In the genomic region with DNA sequence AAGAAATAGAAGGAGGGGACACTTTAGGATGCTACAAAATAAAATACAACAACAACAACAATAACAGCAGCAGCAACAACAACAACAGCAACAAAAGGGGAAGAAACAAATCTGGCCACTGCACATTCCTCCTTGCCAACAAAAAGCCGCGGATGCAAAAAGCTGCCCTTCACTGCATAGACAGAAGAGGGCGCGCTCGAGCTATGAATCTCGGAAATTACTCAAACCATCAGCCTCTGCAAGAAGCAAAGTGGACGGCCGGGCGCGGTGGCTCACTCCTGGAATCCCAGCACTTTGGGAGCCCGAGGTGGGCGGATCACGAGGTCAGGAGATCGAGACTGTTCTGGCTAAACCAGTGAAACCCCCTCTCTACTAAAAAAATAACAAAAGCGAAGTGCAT, we compare ENCODE assay signal across 1 cellular context.
TF ChIP-seq lines count a peak whose summit lies in the region.
"Not testable (repeated sequence)": the region's sequence is repeated elsewhere in the genome, so short reads cannot be mapped to it uniquely, and the experiment has no call there.

No MANE protein-coding gene starts in this region.

TF ChIP-seq in HepG2, 621 proteins besides CTCF, POLR2A, EP300 and RAD21 (continued from another document and continues in another):
- TF ChIP-seq, protein P1, sequence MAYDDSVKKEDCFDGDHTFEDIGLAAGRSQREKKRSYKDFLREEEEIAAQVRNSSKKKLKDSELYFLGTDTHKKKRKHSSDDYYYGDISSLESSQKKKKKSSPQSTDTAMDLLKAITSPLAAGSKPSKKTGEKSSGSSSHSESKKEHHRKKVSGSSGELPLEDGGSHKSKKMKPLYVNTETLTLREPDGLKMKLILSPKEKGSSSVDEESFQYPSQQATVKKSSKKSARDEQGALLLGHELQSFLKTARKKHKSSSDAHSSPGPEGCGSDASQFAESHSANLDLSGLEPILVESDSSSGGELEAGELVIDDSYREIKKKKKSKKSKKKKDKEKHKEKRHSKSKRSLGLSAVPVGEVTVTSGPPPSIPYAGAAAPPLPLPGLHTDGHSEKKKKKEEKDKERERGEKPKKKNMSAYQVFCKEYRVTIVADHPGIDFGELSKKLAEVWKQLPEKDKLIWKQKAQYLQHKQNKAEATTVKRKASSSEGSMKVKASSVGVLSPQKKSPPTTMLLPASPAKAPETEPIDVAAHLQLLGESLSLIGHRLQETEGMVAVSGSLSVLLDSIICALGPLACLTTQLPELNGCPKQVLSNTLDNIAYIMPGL (CRISPR knock-in tag; IDR thresholded peaks at IDR 0.05; ENCODE audit: borderline replicate concordance in 1 of 2, low read depth in 1 of 2): peak in 1 of 2 experiments; percentile 98; a peak in 2 of 4 replicates
- TF ChIP-seq, protein P2, sequence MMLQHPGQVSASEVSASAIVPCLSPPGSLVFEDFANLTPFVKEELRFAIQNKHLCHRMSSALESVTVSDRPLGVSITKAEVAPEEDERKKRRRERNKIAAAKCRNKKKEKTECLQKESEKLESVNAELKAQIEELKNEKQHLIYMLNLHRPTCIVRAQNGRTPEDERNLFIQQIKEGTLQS (CRISPR knock-in tag; IDR thresholded peaks at IDR 0.05): peak; percentile 38; the same call in 1 of the 2 replicates
- peak; percentile 50 for TF ChIP-seq NFYB (CRISPR knock-in tag; IDR thresholded peaks at IDR 0.05)
- TF ChIP-seq SIX1 (CRISPR knock-in tag; IDR thresholded peaks at IDR 0.05; ENCODE audit: borderline replicate concordance): peak; percentile 50; the same call in 1 of the 2 replicates
- TF ChIP-seq KDM6A (CRISPR knock-in tag; IDR thresholded peaks at IDR 0.05; ENCODE audit: low read depth): peak; percentile 29; the same call in 1 of the 2 replicates
- TF ChIP-seq, protein P3, sequence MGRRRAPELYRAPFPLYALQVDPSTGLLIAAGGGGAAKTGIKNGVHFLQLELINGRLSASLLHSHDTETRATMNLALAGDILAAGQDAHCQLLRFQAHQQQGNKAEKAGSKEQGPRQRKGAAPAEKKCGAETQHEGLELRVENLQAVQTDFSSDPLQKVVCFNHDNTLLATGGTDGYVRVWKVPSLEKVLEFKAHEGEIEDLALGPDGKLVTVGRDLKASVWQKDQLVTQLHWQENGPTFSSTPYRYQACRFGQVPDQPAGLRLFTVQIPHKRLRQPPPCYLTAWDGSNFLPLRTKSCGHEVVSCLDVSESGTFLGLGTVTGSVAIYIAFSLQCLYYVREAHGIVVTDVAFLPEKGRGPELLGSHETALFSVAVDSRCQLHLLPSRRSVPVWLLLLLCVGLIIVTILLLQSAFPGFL (CRISPR knock-in tag; IDR thresholded peaks at IDR 0.05): peak; percentile 87; the same call in 1 of the 2 replicates
- TF ChIP-seq RCOR2 (CRISPR knock-in tag; IDR thresholded peaks at IDR 0.05): peak; percentile 89
- TF ChIP-seq RXRB (CRISPR knock-in tag; IDR thresholded peaks at IDR 0.05; ENCODE audit: borderline replicate concordance): peak; percentile 75
- TF ChIP-seq, protein P4, sequence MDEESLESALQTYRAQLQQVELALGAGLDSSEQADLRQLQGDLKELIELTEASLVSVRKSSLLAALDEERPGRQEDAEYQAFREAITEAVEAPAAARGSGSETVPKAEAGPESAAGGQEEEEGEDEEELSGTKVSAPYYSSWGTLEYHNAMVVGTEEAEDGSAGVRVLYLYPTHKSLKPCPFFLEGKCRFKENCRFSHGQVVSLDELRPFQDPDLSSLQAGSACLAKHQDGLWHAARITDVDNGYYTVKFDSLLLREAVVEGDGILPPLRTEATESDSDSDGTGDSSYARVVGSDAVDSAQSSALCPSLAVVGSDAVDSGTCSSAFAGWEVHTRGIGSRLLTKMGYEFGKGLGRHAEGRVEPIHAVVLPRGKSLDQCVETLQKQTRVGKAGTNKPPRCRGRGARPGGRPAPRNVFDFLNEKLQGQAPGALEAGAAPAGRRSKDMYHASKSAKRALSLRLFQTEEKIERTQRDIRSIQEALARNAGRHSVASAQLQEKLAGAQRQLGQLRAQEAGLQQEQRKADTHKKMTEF (CRISPR knock-in tag; IDR thresholded peaks at IDR 0.05): peak; percentile 86
- peak; percentile 89; the same call in 1 of the 2 replicates for TF ChIP-seq ZNF614 (CRISPR knock-in tag; IDR thresholded peaks at IDR 0.05; ENCODE audit: borderline replicate concordance)
- peak; percentile 83; the same call in 1 of the 2 replicates for TF ChIP-seq AHR (CRISPR knock-in tag; IDR thresholded peaks at IDR 0.05)
- not testable (repeated sequence) for TF ChIP-seq SP1, FOXP1, FOXA1, NR2F6 (IDR thresholded peaks at IDR 0.05)
- TF ChIP-seq SP1 (CRISPR knock-in tag; IDR thresholded peaks at IDR 0.05): peak; percentile 59; the same call in 1 of the 2 replicates
- peak; percentile 90 for TF ChIP-seq ELF3 (CRISPR knock-in tag; IDR thresholded peaks at IDR 0.05)
- TF ChIP-seq FOXP1 (CRISPR knock-in tag; IDR thresholded peaks at IDR 0.05): peak; percentile 61; the same call in 1 of the 2 replicates
- TF ChIP-seq NFYC (CRISPR knock-in tag; IDR thresholded peaks at IDR 0.05): peak; percentile 58; the same call in 1 of the 2 replicates
- peak; percentile 95 for TF ChIP-seq ERF (CRISPR knock-in tag; IDR thresholded peaks at IDR 0.05)
- TF ChIP-seq, protein P5, sequence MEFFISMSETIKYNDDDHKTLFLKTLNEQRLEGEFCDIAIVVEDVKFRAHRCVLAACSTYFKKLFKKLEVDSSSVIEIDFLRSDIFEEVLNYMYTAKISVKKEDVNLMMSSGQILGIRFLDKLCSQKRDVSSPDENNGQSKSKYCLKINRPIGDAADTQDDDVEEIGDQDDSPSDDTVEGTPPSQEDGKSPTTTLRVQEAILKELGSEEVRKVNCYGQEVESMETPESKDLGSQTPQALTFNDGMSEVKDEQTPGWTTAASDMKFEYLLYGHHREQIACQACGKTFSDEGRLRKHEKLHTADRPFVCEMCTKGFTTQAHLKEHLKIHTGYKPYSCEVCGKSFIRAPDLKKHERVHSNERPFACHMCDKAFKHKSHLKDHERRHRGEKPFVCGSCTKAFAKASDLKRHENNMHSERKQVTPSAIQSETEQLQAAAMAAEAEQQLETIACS (CRISPR knock-in tag; IDR thresholded peaks at IDR 0.05): peak; percentile 80
- TF ChIP-seq HOXA3 (CRISPR knock-in tag; IDR thresholded peaks at IDR 0.05): peak; percentile 81
- TF ChIP-seq MAF1 (CRISPR knock-in tag; IDR thresholded peaks at IDR 0.05; ENCODE audit: borderline replicate concordance): peak; percentile 81; the same call in 1 of the 2 replicates
- 0 out of 2 replicates have a peak, but pooled peaks have one; percentile 70 for TF ChIP-seq TOE1 (CRISPR knock-in tag; IDR thresholded peaks at IDR 0.05)
- TF ChIP-seq FOXA1 (CRISPR knock-in tag; IDR thresholded peaks at IDR 0.05): peak; percentile 22; the same call in 1 of the 2 replicates
- TF ChIP-seq SOX5 (CRISPR knock-in tag; IDR thresholded peaks at IDR 0.05; ENCODE audit: borderline replicate concordance): peak; percentile 72
- TF ChIP-seq ZNF160 (CRISPR knock-in tag; IDR thresholded peaks at IDR 0.05): 0 out of 2 replicates have a peak, but pooled peaks have one; percentile 43
- peak; percentile 95 for TF ChIP-seq SMAD3 (CRISPR knock-in tag; IDR thresholded peaks at IDR 0.05)
- TF ChIP-seq ZNF232 (CRISPR knock-in tag; IDR thresholded peaks at IDR 0.05; ENCODE audit: borderline replicate concordance): peak; percentile 76; the same call in 1 of the 2 replicates
- peak; percentile 91 for TF ChIP-seq ZSCAN9 (CRISPR knock-in tag; IDR thresholded peaks at IDR 0.05; ENCODE audit: borderline replicate concordance)
- TF ChIP-seq, protein P6, sequence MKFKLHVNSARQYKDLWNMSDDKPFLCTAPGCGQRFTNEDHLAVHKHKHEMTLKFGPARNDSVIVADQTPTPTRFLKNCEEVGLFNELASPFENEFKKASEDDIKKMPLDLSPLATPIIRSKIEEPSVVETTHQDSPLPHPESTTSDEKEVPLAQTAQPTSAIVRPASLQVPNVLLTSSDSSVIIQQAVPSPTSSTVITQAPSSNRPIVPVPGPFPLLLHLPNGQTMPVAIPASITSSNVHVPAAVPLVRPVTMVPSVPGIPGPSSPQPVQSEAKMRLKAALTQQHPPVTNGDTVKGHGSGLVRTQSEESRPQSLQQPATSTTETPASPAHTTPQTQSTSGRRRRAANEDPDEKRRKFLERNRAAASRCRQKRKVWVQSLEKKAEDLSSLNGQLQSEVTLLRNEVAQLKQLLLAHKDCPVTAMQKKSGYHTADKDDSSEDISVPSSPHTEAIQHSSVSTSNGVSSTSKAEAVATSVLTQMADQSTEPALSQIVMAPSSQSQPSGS (CRISPR knock-in tag; IDR thresholded peaks at IDR 0.05): peak; percentile 82
- TF ChIP-seq, protein P7, sequence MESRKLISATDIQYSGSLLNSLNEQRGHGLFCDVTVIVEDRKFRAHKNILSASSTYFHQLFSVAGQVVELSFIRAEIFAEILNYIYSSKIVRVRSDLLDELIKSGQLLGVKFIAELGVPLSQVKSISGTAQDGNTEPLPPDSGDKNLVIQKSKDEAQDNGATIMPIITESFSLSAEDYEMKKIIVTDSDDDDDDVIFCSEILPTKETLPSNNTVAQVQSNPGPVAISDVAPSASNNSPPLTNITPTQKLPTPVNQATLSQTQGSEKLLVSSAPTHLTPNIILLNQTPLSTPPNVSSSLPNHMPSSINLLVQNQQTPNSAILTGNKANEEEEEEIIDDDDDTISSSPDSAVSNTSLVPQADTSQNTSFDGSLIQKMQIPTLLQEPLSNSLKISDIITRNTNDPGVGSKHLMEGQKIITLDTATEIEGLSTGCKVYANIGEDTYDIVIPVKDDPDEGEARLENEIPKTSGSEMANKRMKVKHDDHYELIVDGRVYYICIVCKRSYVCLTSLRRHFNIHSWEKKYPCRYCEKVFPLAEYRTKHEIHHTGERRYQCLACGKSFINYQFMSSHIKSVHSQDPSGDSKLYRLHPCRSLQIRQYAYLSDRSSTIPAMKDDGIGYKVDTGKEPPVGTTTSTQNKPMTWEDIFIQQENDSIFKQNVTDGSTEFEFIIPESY (CRISPR knock-in tag; IDR thresholded peaks at IDR 0.05): peak; percentile 81
- TF ChIP-seq SIX4 (CRISPR knock-in tag; IDR thresholded peaks at IDR 0.05): 0 out of 2 replicates have a peak, but pooled peaks have one; percentile 35
- TF ChIP-seq ISL2 (CRISPR knock-in tag; IDR thresholded peaks at IDR 0.05): 0 out of 2 replicates have a peak, but pooled peaks have one; percentile 53
- TF ChIP-seq ZNF557 (CRISPR knock-in tag; IDR thresholded peaks at IDR 0.05): peak; percentile 97
- TF ChIP-seq MIER3 (CRISPR knock-in tag; IDR thresholded peaks at IDR 0.05; ENCODE audit: borderline replicate concordance): peak; percentile 95; the same call in 1 of the 2 replicates
- peak; percentile 78 for TF ChIP-seq NR2F6 (CRISPR knock-in tag; IDR thresholded peaks at IDR 0.05)
- TF ChIP-seq, protein P8, sequence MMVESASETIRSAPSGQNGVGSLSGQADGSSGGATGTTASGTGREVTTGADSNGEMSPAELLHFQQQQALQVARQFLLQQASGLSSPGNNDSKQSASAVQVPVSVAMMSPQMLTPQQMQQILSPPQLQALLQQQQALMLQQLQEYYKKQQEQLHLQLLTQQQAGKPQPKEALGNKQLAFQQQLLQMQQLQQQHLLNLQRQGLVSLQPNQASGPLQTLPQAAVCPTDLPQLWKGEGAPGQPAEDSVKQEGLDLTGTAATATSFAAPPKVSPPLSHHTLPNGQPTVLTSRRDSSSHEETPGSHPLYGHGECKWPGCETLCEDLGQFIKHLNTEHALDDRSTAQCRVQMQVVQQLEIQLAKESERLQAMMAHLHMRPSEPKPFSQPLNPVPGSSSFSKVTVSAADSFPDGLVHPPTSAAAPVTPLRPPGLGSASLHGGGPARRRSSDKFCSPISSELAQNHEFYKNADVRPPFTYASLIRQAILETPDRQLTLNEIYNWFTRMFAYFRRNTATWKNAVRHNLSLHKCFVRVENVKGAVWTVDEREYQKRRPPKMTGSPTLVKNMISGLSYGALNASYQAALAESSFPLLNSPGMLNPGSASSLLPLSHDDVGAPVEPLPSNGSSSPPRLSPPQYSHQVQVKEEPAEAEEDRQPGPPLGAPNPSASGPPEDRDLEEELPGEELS (CRISPR knock-in tag; IDR thresholded peaks at IDR 0.05): peak; percentile 69; the same call in 1 of the 2 replicates
- peak; percentile 81 for TF ChIP-seq MXD4 (CRISPR knock-in tag; IDR thresholded peaks at IDR 0.05)
- TF ChIP-seq NFKBIZ (CRISPR knock-in tag; IDR thresholded peaks at IDR 0.05): peak; percentile 77; the same call in 1 of the 2 replicates
- TF ChIP-seq, protein P9, sequence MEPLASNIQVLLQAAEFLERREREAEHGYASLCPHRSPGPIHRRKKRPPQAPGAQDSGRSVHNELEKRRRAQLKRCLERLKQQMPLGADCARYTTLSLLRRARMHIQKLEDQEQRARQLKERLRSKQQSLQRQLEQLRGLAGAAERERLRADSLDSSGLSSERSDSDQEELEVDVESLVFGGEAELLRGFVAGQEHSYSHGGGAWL (CRISPR knock-in tag; IDR thresholded peaks at IDR 0.05): peak; percentile 80; the same call in 1 of the 2 replicates
- TF ChIP-seq RELA (CRISPR knock-in tag; IDR thresholded peaks at IDR 0.05): 0 out of 2 replicates have a peak, but pooled peaks have one; percentile 82
- peak; percentile 87 for TF ChIP-seq MIER2 (CRISPR knock-in tag; IDR thresholded peaks at IDR 0.05)
- peak; percentile 67 for TF ChIP-seq STAG1 (CRISPR knock-in tag; IDR thresholded peaks at IDR 0.05)
- peak; percentile 89; the same call in 1 of the 2 replicates for TF ChIP-seq ZFP1 (CRISPR knock-in tag; IDR thresholded peaks at IDR 0.05)
- peak; percentile 71; the same call in 1 of the 2 replicates for TF ChIP-seq MEIS2 (CRISPR knock-in tag; IDR thresholded peaks at IDR 0.05)
- TF ChIP-seq, protein P10, sequence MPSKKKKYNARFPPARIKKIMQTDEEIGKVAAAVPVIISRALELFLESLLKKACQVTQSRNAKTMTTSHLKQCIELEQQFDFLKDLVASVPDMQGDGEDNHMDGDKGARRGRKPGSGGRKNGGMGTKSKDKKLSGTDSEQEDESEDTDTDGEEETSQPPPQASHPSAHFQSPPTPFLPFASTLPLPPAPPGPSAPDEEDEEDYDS (CRISPR knock-in tag; IDR thresholded peaks at IDR 0.05): peak; percentile 76
- peak; percentile 84 for TF ChIP-seq PHF5A (CRISPR knock-in tag; IDR thresholded peaks at IDR 0.05; ENCODE audit: low read depth, unreplicated experiment)
- TF ChIP-seq, protein P11, sequence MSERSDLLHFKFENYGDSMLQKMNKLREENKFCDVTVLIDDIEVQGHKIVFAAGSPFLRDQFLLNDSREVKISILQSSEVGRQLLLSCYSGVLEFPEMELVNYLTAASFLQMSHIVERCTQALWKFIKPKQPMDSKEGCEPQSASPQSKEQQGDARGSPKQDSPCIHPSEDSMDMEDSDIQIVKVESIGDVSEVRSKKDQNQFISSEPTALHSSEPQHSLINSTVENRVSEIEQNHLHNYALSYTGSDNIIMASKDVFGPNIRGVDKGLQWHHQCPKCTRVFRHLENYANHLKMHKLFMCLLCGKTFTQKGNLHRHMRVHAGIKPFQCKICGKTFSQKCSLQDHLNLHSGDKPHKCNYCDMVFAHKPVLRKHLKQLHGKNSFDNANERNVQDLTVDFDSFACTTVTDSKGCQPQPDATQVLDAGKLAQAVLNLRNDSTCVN (CRISPR knock-in tag; IDR thresholded peaks at IDR 0.05; ENCODE audit: borderline replicate concordance): peak; percentile 87
- peak; percentile 45; the same call in 1 of the 2 replicates for TF ChIP-seq NCOA2 (CRISPR knock-in tag; IDR thresholded peaks at IDR 0.05)
- TF ChIP-seq, protein P12, sequence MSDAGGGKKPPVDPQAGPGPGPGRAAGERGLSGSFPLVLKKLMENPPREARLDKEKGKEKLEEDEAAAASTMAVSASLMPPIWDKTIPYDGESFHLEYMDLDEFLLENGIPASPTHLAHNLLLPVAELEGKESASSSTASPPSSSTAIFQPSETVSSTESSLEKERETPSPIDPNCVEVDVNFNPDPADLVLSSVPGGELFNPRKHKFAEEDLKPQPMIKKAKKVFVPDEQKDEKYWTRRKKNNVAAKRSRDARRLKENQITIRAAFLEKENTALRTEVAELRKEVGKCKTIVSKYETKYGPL (CRISPR knock-in tag; IDR thresholded peaks at IDR 0.05): 0 out of 2 replicates have a peak, but pooled peaks have one; percentile 25
- TF ChIP-seq KDM3A (CRISPR knock-in tag; IDR thresholded peaks at IDR 0.05; ENCODE audit: low read depth): peak; percentile 95; the same call in 1 of the 2 replicates
- TF ChIP-seq ZNF124 (CRISPR knock-in tag; IDR thresholded peaks at IDR 0.05): peak; percentile 96
